1 cellular context compared by ENCODE assay signal in the genomic region with DNA sequence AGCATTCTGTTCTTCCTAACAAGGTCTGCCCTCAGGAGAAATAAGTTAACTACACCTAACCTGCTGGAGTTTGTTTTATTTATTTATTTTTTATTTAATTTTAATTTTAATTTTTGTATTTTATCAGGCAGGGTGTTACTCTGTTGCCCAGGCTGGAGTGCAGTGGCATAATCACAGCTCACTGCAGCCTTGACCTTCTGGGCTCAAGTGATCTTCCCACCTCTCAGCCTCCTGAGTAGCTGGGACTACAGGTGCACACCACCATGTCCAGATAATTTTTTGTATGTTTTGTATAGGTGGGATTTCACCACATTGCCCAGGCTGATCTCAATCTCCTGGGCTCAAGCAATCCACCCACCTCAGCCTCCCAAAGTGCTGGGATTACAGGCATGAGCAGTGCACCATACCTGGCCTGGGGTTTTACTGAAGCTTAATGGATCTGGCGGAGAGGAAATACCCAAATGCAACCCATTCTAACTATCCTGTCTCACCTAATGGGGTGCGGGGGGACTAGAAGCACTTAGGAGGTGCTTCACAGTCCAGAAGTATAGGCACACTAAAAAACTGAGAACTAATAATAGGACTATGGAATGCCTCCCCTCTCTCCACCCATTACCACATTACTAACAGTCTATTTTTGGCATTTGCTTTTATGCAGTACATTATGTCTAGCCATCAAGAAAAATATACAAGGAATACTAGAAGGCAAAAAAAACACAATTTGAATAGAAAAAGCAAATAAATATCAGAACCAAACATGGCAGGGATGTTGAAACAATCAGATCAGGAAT.
TF ChIP-seq lines count a peak whose summit lies in the region.

No MANE protein-coding gene starts in this region.

TF ChIP-seq in SK-N-SH treated with all-trans-retinoic acid at 6 μM for 48 hours, 23 proteins besides CTCF, POLR2A, EP300 and RAD21 (continued from another document):
- TF ChIP-seq, protein P1, sequence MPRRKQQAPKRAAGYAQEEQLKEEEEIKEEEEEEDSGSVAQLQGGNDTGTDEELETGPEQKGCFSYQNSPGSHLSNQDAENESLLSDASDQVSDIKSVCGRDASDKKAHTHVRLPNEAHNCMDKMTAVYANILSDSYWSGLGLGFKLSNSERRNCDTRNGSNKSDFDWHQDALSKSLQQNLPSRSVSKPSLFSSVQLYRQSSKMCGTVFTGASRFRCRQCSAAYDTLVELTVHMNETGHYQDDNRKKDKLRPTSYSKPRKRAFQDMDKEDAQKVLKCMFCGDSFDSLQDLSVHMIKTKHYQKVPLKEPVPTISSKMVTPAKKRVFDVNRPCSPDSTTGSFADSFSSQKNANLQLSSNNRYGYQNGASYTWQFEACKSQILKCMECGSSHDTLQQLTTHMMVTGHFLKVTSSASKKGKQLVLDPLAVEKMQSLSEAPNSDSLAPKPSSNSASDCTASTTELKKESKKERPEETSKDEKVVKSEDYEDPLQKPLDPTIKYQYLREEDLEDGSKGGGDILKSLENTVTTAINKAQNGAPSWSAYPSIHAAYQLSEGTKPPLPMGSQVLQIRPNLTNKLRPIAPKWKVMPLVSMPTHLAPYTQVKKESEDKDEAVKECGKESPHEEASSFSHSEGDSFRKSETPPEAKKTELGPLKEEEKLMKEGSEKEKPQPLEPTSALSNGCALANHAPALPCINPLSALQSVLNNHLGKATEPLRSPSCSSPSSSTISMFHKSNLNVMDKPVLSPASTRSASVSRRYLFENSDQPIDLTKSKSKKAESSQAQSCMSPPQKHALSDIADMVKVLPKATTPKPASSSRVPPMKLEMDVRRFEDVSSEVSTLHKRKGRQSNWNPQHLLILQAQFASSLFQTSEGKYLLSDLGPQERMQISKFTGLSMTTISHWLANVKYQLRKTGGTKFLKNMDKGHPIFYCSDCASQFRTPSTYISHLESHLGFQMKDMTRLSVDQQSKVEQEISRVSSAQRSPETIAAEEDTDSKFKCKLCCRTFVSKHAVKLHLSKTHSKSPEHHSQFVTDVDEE (CRISPR knock-in tag; IDR thresholded peaks at IDR 0.05) = no peak
- TF ChIP-seq, protein P2, sequence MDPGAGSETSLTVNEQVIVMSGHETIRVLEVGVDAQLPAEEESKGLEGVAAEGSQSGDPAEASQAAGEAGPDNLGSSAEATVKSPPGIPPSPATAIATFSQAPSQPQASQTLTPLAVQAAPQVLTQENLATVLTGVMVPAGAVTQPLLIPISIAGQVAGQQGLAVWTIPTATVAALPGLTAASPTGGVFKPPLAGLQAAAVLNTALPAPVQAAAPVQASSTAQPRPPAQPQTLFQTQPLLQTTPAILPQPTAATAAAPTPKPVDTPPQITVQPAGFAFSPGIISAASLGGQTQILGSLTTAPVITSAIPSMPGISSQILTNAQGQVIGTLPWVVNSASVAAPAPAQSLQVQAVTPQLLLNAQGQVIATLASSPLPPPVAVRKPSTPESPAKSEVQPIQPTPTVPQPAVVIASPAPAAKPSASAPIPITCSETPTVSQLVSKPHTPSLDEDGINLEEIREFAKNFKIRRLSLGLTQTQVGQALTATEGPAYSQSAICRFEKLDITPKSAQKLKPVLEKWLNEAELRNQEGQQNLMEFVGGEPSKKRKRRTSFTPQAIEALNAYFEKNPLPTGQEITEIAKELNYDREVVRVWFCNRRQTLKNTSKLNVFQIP (CRISPR knock-in tag; IDR thresholded peaks at IDR 0.05; ENCODE audit: borderline replicate concordance, low read depth) = no peak
